Comparison of ENCODE assay signal across 34 cellular contexts in genomic region chr6:119269266-119270103, GRCh38.
"Had no signal": no experiment of that assay in that cellular context is flagged by ENCODE, and none has a peak within 500 bp of the region (broad histone marks: within the 10 kb centered on the region; RNA-seq: fewer than 3 reads in every experiment).

No MANE protein-coding gene starts in this region.

- ATAC-seq: activated CD4-positive, alpha-beta T cell treated with anti-CD3 and anti-CD28 coated beads for 36 hours; activated CD4-positive, CD25-positive, alpha-beta regulatory T cell treated with anti-CD3 and anti-CD28 coated beads, Interleukin-2, amount 50 U/mL, for 24 hours; activated CD8-positive, alpha-beta memory T cell treated with anti-CD3 and anti-CD28 coated beads, Interleukin-2, amount 10 ng/mL, durations not matched to agents 7 days and 5 days; activated CD8-positive, alpha-beta T cell treated with anti-CD3 and anti-CD28 coated beads, Interleukin-2, amount 10 ng/mL, durations not matched to agents 7 days and 5 days; activated naive CD4-positive, alpha-beta T cell treated with anti-CD3 and anti-CD28 coated beads, Interleukin-2, amount 50 U/mL, for 72 hours; body of pancreas; T-cell; WTC11 had no signal

- H3K4me1 Mint-ChIP-seq: WTC11 had no signal

- H3K27me3 Mint-ChIP-seq: activated CD4-positive, alpha-beta memory T cell treated with anti-CD3 and anti-CD28 coated beads, Interleukin-2, amount 10 ng/mL, durations not matched to agents 7 days and 5 days; activated CD4-positive, alpha-beta T cell treated with anti-CD3 and anti-CD28 coated beads for 36 hours; activated CD4-positive, alpha-beta T cell treated with anti-CD3 and anti-CD28 coated beads, Interleukin-2, amount 10 ng/mL, durations not matched to agents 7 days and 5 days; activated CD8-positive, alpha-beta memory T cell treated with anti-CD3 and anti-CD28 coated beads, Interleukin-2, amount 10 ng/mL, durations not matched to agents 7 days and 5 days; activated naive CD4-positive, alpha-beta T cell treated with anti-CD3 and anti-CD28 coated beads, Interleukin-2, amount 10 ng/mL, durations not matched to agents 7 days and 5 days; activated naive CD8-positive, alpha-beta T cell treated with anti-CD3 and anti-CD28 coated beads for 36 hours; activated T-cell treated with anti-CD3 and anti-CD28 coated beads, Interleukin-2, amount 50 U/mL, for 24 hours; T-cell had no signal

- DNase-seq: activated CD4-positive, alpha-beta memory T cell treated with anti-CD3 and anti-CD28 coated beads, Interleukin-2, amount 10 ng/mL, durations not matched to agents 7 days and 5 days; activated CD4-positive, alpha-beta T cell treated with anti-CD3 and anti-CD28 coated beads for 1 hour; activated CD4-positive, alpha-beta T cell treated with anti-CD3 and anti-CD28 coated beads for 36 hours; activated CD4-positive, alpha-beta T cell treated with anti-CD3 and anti-CD28 coated beads, Interleukin-2, amount 10 ng/mL, durations not matched to agents 7 days and 5 days; activated CD4-positive, alpha-beta T cell treated with anti-CD3 and anti-CD28 coated beads, Interleukin-2, amount 50 U/mL, for 48 hours; activated CD4-positive, CD25-positive, alpha-beta regulatory T cell; activated CD8-positive, alpha-beta memory T cell treated with anti-CD3 and anti-CD28 coated beads for 24 hours; activated CD8-positive, alpha-beta memory T cell treated with anti-CD3 and anti-CD28 coated beads, Interleukin-2, amount 10 ng/mL, durations not matched to agents 7 days and 5 days; activated CD8-positive, alpha-beta memory T cell treated with anti-CD3 and anti-CD28 coated beads, Interleukin-2, amount 50 U/mL, for 48 hours; activated CD8-positive, alpha-beta T cell treated with anti-CD3 and anti-CD28 coated beads, Interleukin-2, amount 10 ng/mL, durations not matched to agents 7 days and 5 days; activated effector memory CD4-positive, alpha-beta T cell treated with anti-CD3 and anti-CD28 coated beads, Interleukin-2, amount 50 U/mL, for 16 hours; activated gamma-delta T cell treated with Interleukin-2 at 50 U/mL for 16 hours; activated naive CD4-positive, alpha-beta T cell; activated naive CD4-positive, alpha-beta T cell treated with anti-CD3 and anti-CD28 coated beads, Interleukin-2, amount 10 ng/mL, durations not matched to agents 7 days and 5 days; activated naive CD8-positive, alpha-beta T cell treated with anti-CD3 and anti-CD28 coated beads for 36 hours; activated T-cell treated with anti-CD3 and anti-CD28 coated beads, Interleukin-2, amount 50 U/mL, for 24 hours; activated T-cell treated with anti-CD3 and anti-CD28 coated beads, Interleukin-2, amount 50 U/mL, for 48 hours; adrenal gland; amniotic stem cell; body of pancreas; brain microvascular endothelial cell; central memory CD4-positive, alpha-beta T cell; T-cell; T-helper 2 cell; T-helper 9 cell; WERI-Rb-1 had no signal

- H3K4me3 Mint-ChIP-seq: activated CD4-positive, alpha-beta memory T cell treated with anti-CD3 and anti-CD28 coated beads, Interleukin-2, amount 10 ng/mL, durations not matched to agents 7 days and 5 days; activated CD4-positive, alpha-beta T cell treated with anti-CD3 and anti-CD28 coated beads for 36 hours; activated CD4-positive, alpha-beta T cell treated with anti-CD3 and anti-CD28 coated beads, Interleukin-2, amount 10 ng/mL, durations not matched to agents 7 days and 5 days; activated CD8-positive, alpha-beta memory T cell treated with anti-CD3 and anti-CD28 coated beads, Interleukin-2, amount 10 ng/mL, durations not matched to agents 7 days and 5 days; activated CD8-positive, alpha-beta T cell treated with anti-CD3 and anti-CD28 coated beads, Interleukin-2, amount 10 ng/mL, durations not matched to agents 7 days and 5 days; activated naive CD4-positive, alpha-beta T cell treated with anti-CD3 and anti-CD28 coated beads, Interleukin-2, amount 10 ng/mL, durations not matched to agents 7 days and 5 days; activated naive CD8-positive, alpha-beta T cell treated with anti-CD3 and anti-CD28 coated beads for 36 hours; activated T-cell treated with anti-CD3 and anti-CD28 coated beads, Interleukin-2, amount 50 U/mL, for 24 hours; T-cell; T-helper 2 cell treated with Interferon-gamma antibody and Interleukin-4, amounts not matched to agents 5 μg/mL and 100 μg/mL, for 36 hours; WTC11 had no signal

- H3K27ac ChIP-seq: adrenal gland, brain microvascular endothelial cell, breast epithelium, WERI-Rb-1 had no signal

- H3K4me3 ChIP-seq: adrenal gland, body of pancreas, breast epithelium had no signal

- H3K9me3 ChIP-seq: body of pancreas had no signal

- H3K4me1 ChIP-seq: breast epithelium had no signal

- H3K27me3 ChIP-seq: adrenal gland, body of pancreas, brain microvascular endothelial cell, breast epithelium had no signal

- H3K27ac Mint-ChIP-seq: activated CD4-positive, alpha-beta memory T cell treated with anti-CD3 and anti-CD28 coated beads, Interleukin-2, amount 10 ng/mL, durations not matched to agents 7 days and 5 days; activated CD4-positive, alpha-beta T cell treated with anti-CD3 and anti-CD28 coated beads for 36 hours; activated CD4-positive, alpha-beta T cell treated with anti-CD3 and anti-CD28 coated beads, Interleukin-2, amount 10 ng/mL, durations not matched to agents 7 days and 5 days; activated CD8-positive, alpha-beta memory T cell treated with anti-CD3 and anti-CD28 coated beads, Interleukin-2, amount 10 ng/mL, durations not matched to agents 7 days and 5 days; activated CD8-positive, alpha-beta T cell treated with anti-CD3 and anti-CD28 coated beads, Interleukin-2, amount 10 ng/mL, durations not matched to agents 7 days and 5 days; activated naive CD4-positive, alpha-beta T cell treated with anti-CD3 and anti-CD28 coated beads, Interleukin-2, amount 10 ng/mL, durations not matched to agents 7 days and 5 days; activated naive CD4-positive, alpha-beta T cell treated with anti-CD3 and anti-CD28 coated beads, Interleukin-2, amount 50 U/mL, for 72 hours; activated naive CD8-positive, alpha-beta T cell treated with anti-CD3 and anti-CD28 coated beads for 36 hours; activated T-cell treated with anti-CD3 and anti-CD28 coated beads, Interleukin-2, amount 50 U/mL, for 24 hours; T-cell; T-helper 2 cell treated with Interferon-gamma antibody and Interleukin-4, amounts not matched to agents 5 μg/mL and 100 μg/mL, for 36 hours; WTC11 had no signal

- FAIRE-seq: astrocyte, colon, TTC549 had no signal

- H3K36me3 ChIP-seq: adrenal gland, brain microvascular endothelial cell, breast epithelium, WERI-Rb-1 had no signal
